ENCODE assay signal across 8 cellular contexts in genomic region chr10:43417950-43418768, GRCh38. TPM values are rescaled to one million over a fixed set of nuclear protein-coding genes. Genes with fewer than 3 reads are reported as not detected.
DNase-seq lines count a peak whose midpoint lies in the region; ATAC-seq and TF ChIP-seq lines count a peak whose summit lies in the region.

No MANE protein-coding gene starts in this region.

- peaks cover 29 to 38% of the 10 kb centered on the region in 2 donors for H3K4me1 Mint-ChIP-seq in natural killer cell treated with Interleukin-12 subunit alpha and Interleukin-12 subunit beta and Interleukin-15 and Interleukin-18, amount 100 ng/mL, for 72 hours (ENCODE audit: low read depth in 2 of 2)

- H3K4me3 ChIP-seq in HL-60 (replicated peaks; ENCODE audit: insufficient read depth, low read length), result no peak overlapping the region

- no peaks in the 10 kb centered on the region for H3K9me3 Mint-ChIP-seq in natural killer cell treated with Interleukin-12 subunit alpha and Interleukin-12 subunit beta and Interleukin-15 and Interleukin-18, amount 100 ng/mL, for 72 hours

- no peaks in the 10 kb centered on the region for H3K36me3 Mint-ChIP-seq in natural killer cell treated with Interleukin-12 subunit alpha and Interleukin-12 subunit beta and Interleukin-15 and Interleukin-18, amount 100 ng/mL, for 72 hours

- peak overlapping the region; percentile 99 to 100 for H3K27ac Mint-ChIP-seq in natural killer cell treated with Interleukin-12 subunit alpha and Interleukin-12 subunit beta and Interleukin-15 and Interleukin-18, amount 100 ng/mL, for 72 hours

- TF ChIP-seq CTCF in GM13977 (IDR thresholded peaks at IDR 0.05; ENCODE audit: extremely low read depth, insufficient read depth, missing control alignments), result no peak
- no peak for TF ChIP-seq CTCF in HL-60 (IDR thresholded peaks at IDR 0.05; ENCODE audit: insufficient read depth, low read length)

- no peaks in the 10 kb centered on the region for H3K27me3 Mint-ChIP-seq in natural killer cell treated with Interleukin-12 subunit alpha and Interleukin-12 subunit beta and Interleukin-15 and Interleukin-18, amount 100 ng/mL, for 72 hours

- H3K27ac ChIP-seq in HL-60 (replicated peaks), result peak overlapping the region; percentile 95

- in situ Hi-C loops in GM13977 (cut with MboI; ENCODE audit: low pct_unique_long_range_greater_than_20kb, low sequenced_read_pairs, unreplicated experiment), result no loop called here

- H3K4me3 Mint-ChIP-seq in natural killer cell treated with Interleukin-12 subunit alpha and Interleukin-12 subunit beta and Interleukin-15 and Interleukin-18, amount 100 ng/mL, for 72 hours, result peak overlapping the region; percentile 64

- peak; percentile 73 to 77 for ATAC-seq in natural killer cell treated with Interleukin-12 subunit alpha and Interleukin-12 subunit beta and Interleukin-15 and Interleukin-18, amount 100 ng/mL, for 72 hours
- no peak for ATAC-seq in GM19452 (IDR thresholded peaks at IDR 0.05; ENCODE audit: unreplicated experiment)

- DNase-seq in GM13977 (ENCODE audit: low spot score) (peak; percentile 76), HL-60 (ENCODE audit: low read depth in 1 of 2, low spot score in 1 of 2) (peak; percentile 98 to 99), kidney tubule cell (ENCODE audit: low spot score) (no peak), cerebellar nuclear complex (lab: John Stamatoyannopoulos, UW) (no peak), NCI-H2081 (lab: John Stamatoyannopoulos, UW) (no peak)
- DNase-seq in activated CD4-positive, alpha-beta T cell treated with anti-CD3 and anti-CD28 coated beads, Interleukin-2, amount 50 U/mL, for 48 hours, result peak; percentile 46 to 63
- DNase-seq in natural killer cell treated with Interleukin-12 subunit alpha and Interleukin-12 subunit beta and Interleukin-15 and Interleukin-18, amount 100 ng/mL, for 72 hours (ENCODE audit: low spot score), result peak; percentile 86

- H3K27me3 ChIP-seq in HL-60 (ENCODE audit: insufficient read depth, poor library complexity, severe bottlenecking), result no peaks in the 10 kb centered on the region

RNA-seq across cellular contexts. Expression of gene HNRNPF, which starts 9.2 kb away (rescaled TPM):
- total RNA-seq in natural killer cell treated with Interleukin-12 subunit alpha and Interleukin-12 subunit beta and Interleukin-15 and Interleukin-18, amount 100 ng/mL, for 72 hours, result 100 to 1,000 TPM; 340 to 514 TPM

RNA-seq across cellular contexts. Expression of gene ZNF487, which starts 18.8 kb away (rescaled TPM):
- total RNA-seq in natural killer cell treated with Interleukin-12 subunit alpha and Interleukin-12 subunit beta and Interleukin-15 and Interleukin-18, amount 100 ng/mL, for 72 hours, result 1 to 10 TPM; 3.5 to 5.7 TPM

RNA-seq across cellular contexts. Expression of gene FXYD4, which starts 46.7 kb away (rescaled TPM):
- total RNA-seq in natural killer cell treated with Interleukin-12 subunit alpha and Interleukin-12 subunit beta and Interleukin-15 and Interleukin-18, amount 100 ng/mL, for 72 hours, result not detected

Comparison
In these comparisons a context has a peak if more than half of its experiments do, and no peak if none do; other contexts are left out.
1. DNase-seq: peak in GM13977 (single experiment), HL-60 (2 of 2), activated CD4-positive, alpha-beta T cell treated with anti-CD3 and anti-CD28 coated beads, Interleukin-2, amount 50 U/mL, for 48 hours (2 of 2) and natural killer cell treated with Interleukin-12 subunit alpha and Interleukin-12 subunit beta and Interleukin-15 and Interleukin-18, amount 100 ng/mL, for 72 hours (single experiment); none in kidney tubule cell (single experiment), cerebellar nuclear complex (0 of 2) and NCI-H2081 (0 of 2).